8 cellular contexts compared by ENCODE assay signal in the genomic region with DNA sequence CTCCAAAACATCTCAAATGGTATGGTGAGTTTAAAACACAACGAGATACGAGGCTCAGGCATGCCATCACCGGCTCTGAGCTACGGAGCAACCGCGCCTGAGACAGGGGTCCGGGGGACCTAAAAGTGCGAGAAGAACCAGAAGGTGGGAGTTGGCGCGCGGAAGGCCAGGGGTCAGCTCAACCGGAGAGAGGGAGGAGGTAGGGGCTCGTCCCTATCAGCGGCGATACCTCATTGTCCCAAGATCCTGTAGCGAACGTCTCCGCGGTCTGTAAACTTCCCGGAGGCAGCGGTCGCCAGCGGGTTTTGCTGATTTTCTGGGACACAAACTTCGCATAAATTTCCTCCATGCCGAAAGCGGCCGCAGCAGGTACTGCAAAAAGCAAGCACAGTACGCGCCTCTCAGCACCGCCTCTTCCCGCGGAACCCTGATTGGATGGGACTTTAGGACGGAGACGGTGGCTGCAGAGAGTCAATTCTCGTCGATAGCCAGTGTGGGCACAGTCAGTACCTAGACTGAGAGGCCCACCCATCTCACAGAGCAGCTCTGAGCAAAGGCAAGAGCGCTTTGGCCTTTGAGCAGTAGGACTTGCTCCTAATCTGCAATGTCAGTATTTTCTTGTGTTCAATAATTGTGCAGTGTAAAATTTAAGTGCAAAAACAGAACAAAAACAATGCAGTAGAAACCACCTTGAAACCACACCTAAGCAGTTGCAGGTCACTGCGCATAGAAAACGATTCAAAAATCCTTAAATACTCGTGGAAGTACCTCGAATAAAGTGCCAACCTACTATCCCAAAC. TPM values are rescaled to one million over a fixed set of nuclear protein-coding genes. Genes with fewer than 3 reads are reported as not detected.
DNase-seq lines count a peak whose midpoint lies in the region; ATAC-seq lines count a peak whose summit lies in the region.

NUP43 (minus strand) TSS at position 383 of the 800 bp plus-strand sequence; CDS start at position 349, 34 bp downstream.

- no peaks in the 10 kb centered on the region for H3K9me3 ChIP-seq in CD4-positive, CD25-positive, alpha-beta regulatory T cell (ENCODE audit: control insufficient read depth in 2 of 2, low read length in 2 of 2)
- no peaks in the 10 kb centered on the region for H3K9me3 ChIP-seq in ectodermal cell (ENCODE audit: control insufficient read depth, low read length)

- H3K9me3 Mint-ChIP-seq in CD4-positive, CD25-positive, alpha-beta regulatory T cell: no peaks in the 10 kb centered on the region
- H3K9me3 Mint-ChIP-seq in activated CD4-positive, alpha-beta memory T cell treated with anti-CD3 and anti-CD28 coated beads, Interleukin-2, amount 10 ng/mL, durations not matched to agents 7 days and 5 days: no peaks in the 10 kb centered on the region

- peak within 1 kb of the TSS; percentile 89 to 98 (median 97) for H3K4me3 Mint-ChIP-seq in CD4-positive, CD25-positive, alpha-beta regulatory T cell
- peak within 1 kb of the TSS; percentile 98 for H3K4me3 Mint-ChIP-seq in activated CD4-positive, alpha-beta memory T cell treated with anti-CD3 and anti-CD28 coated beads, Interleukin-2, amount 10 ng/mL, durations not matched to agents 7 days and 5 days

- peaks cover 13% of the 10 kb centered on the region for H3K36me3 ChIP-seq in CD4-positive, CD25-positive, alpha-beta regulatory T cell (ENCODE audit: control insufficient read depth, insufficient read depth, low read length)
- peaks cover 14% of the 10 kb centered on the region for H3K36me3 ChIP-seq in ectodermal cell (ENCODE audit: control insufficient read depth, insufficient read depth, low read length)

- H3K27me3 ChIP-seq in CD4-positive, CD25-positive, alpha-beta regulatory T cell (ENCODE audit: control insufficient read depth, insufficient read depth, low read length): no peaks in the 10 kb centered on the region
- no peaks in the 10 kb centered on the region for H3K27me3 ChIP-seq in ectodermal cell (ENCODE audit: control insufficient read depth, insufficient read depth, low read length, poor library complexity, severe bottlenecking)

- no peaks in the 10 kb centered on the region for H3K27me3 Mint-ChIP-seq in CD4-positive, CD25-positive, alpha-beta regulatory T cell
- H3K27me3 Mint-ChIP-seq in activated CD4-positive, alpha-beta memory T cell treated with anti-CD3 and anti-CD28 coated beads, Interleukin-2, amount 10 ng/mL, durations not matched to agents 7 days and 5 days: no peaks in the 10 kb centered on the region

- H3K27ac Mint-ChIP-seq in CD4-positive, CD25-positive, alpha-beta regulatory T cell: peak within 1 kb of the TSS; percentile 95 to 98 (median 98)
- peak within 1 kb of the TSS; percentile 87 for H3K27ac Mint-ChIP-seq in activated CD4-positive, alpha-beta memory T cell treated with anti-CD3 and anti-CD28 coated beads, Interleukin-2, amount 10 ng/mL, durations not matched to agents 7 days and 5 days

- peaks cover 34% of the 10 kb centered on the region for H3K4me1 ChIP-seq in CD4-positive, CD25-positive, alpha-beta regulatory T cell (ENCODE audit: control insufficient read depth, insufficient read depth, low read length, poor library complexity, severe bottlenecking)
- peaks cover 5% of the 10 kb centered on the region for H3K4me1 ChIP-seq in ectodermal cell (ENCODE audit: control insufficient read depth, insufficient read depth, low read length)

- peaks cover 15 to 48% (median 29%) of the 10 kb centered on the region in 4 donors for H3K4me1 Mint-ChIP-seq in CD4-positive, CD25-positive, alpha-beta regulatory T cell
- H3K4me1 Mint-ChIP-seq in activated CD4-positive, alpha-beta memory T cell treated with anti-CD3 and anti-CD28 coated beads, Interleukin-2, amount 10 ng/mL, durations not matched to agents 7 days and 5 days: peaks cover 34% of the 10 kb centered on the region

- H3K27ac ChIP-seq in CD4-positive, CD25-positive, alpha-beta regulatory T cell (ENCODE audit: insufficient read depth, low read length, poor library complexity, severe bottlenecking): peak within 1 kb of the TSS; percentile 71
- H3K27ac ChIP-seq in ectodermal cell (ENCODE audit: insufficient read depth, low read depth, low read length, poor library complexity, severe bottlenecking): no peak within 1 kb of the TSS

- 7 to 8% methylated on average over 41 of the region's 41 CpGs for WGBS in ectodermal cell, 2 experiments

- DNase-seq in CD4-positive, CD25-positive, alpha-beta regulatory T cell: peak; percentile 82 to 98 (median 91)
- peak; percentile 94 for DNase-seq in NCI-H774 (lab: John Stamatoyannopoulos, UW)
- DNase-seq in activated CD4-positive, alpha-beta memory T cell treated with anti-CD3 and anti-CD28 coated beads, Interleukin-2, amount 10 ng/mL, durations not matched to agents 7 days and 5 days: peak; percentile 95
- DNase-seq in lung microvascular endothelial cell (ENCODE audit: low read depth in 2 of 2): peak; percentile 96 to 97
- peak; percentile 87 to 91 (median 88) for DNase-seq in stimulated activated CD4-positive, alpha-beta T cell treated with anti-CD3 and anti-CD28 coated beads, TNF-alpha, amount 100 ng/mL, for 48 hours (ENCODE audit: low read depth in 3 of 3)

- peak; percentile 75 to 76 for ATAC-seq in CD4-positive, CD25-positive, alpha-beta regulatory T cell (ENCODE audit: low read depth in 2 of 2)
- peak; percentile 45 for ATAC-seq in GM19372 (IDR thresholded peaks at IDR 0.05; ENCODE audit: low read depth, unreplicated experiment)
- ATAC-seq in HG03571 (IDR thresholded peaks at IDR 0.05; ENCODE audit: unreplicated experiment): peak; percentile 48

- peaks cover 7% of the 10 kb centered on the region for H3K36me3 Mint-ChIP-seq in CD4-positive, CD25-positive, alpha-beta regulatory T cell
- H3K36me3 Mint-ChIP-seq in activated CD4-positive, alpha-beta memory T cell treated with anti-CD3 and anti-CD28 coated beads, Interleukin-2, amount 10 ng/mL, durations not matched to agents 7 days and 5 days (ENCODE audit: low read depth): peaks cover 36% of the 10 kb centered on the region

- peak within 1 kb of the TSS; percentile 98 for H3K4me3 ChIP-seq in CD4-positive, CD25-positive, alpha-beta regulatory T cell (ENCODE audit: low read depth, low read length)
- peak within 1 kb of the TSS; percentile 88 for H3K4me3 ChIP-seq in ectodermal cell (ENCODE audit: insufficient read depth, low read depth, low read length)

- POLR2A ChIA-PET in activated CD4-positive, alpha-beta memory T cell treated with anti-CD3 and anti-CD28 coated beads, Interleukin-2, amount 10 ng/mL, durations not matched to agents 7 days and 5 days (lab: Charles Lee): interaction anchor here (1.3 to 10.6 kb wide), 3 partner anchors 28 to 194 kb away, joined by 3 to 98 read pairs (median 6); partner anchors contain the start of gene LATS1

- CTCF ChIA-PET in activated CD4-positive, alpha-beta memory T cell treated with anti-CD3 and anti-CD28 coated beads, Interleukin-2, amount 10 ng/mL, durations not matched to agents 7 days and 5 days (lab: Charles Lee): interaction anchor here (0.7 to 3.3 kb wide), 4 partner anchors 11 to 86 kb away, joined by 3 to 8 read pairs (median 4); no protein-coding TSS in a partner anchor

RNA-seq across cellular contexts. Expression of gene NUP43, which starts in this region (rescaled TPM):
- total RNA-seq in CD4-positive, CD25-positive, alpha-beta regulatory T cell: 22.4 TPM
- 10 to 100 TPM in 1 of 4 donors, 1 to 10 TPM in 3; 4.0 to 10.7 (median 5.6) TPM for polyA plus RNA-seq in CD4-positive, CD25-positive, alpha-beta regulatory T cell
- total RNA-seq in activated CD4-positive, alpha-beta memory T cell treated with anti-CD3 and anti-CD28 coated beads, Interleukin-2, amount 10 ng/mL, durations not matched to agents 7 days and 5 days: 10 to 100 TPM; 49.3 to 55.0 TPM
- 50.9 TPM for polyA plus RNA-seq in ectodermal cell (2013, experiment 1 of 4)
- polyA plus RNA-seq in ectodermal cell (2013, experiment 2 of 4): 57.4 TPM
- polyA plus RNA-seq in ectodermal cell (2013, experiment 3 of 4): 37.2 TPM
- polyA plus RNA-seq in ectodermal cell (2013, experiment 4 of 4): 39.6 TPM
- total RNA-seq in lung microvascular endothelial cell: 15.9 and 19.6 TPM in 2 replicates
